ENCODE assay signal across 8 cellular contexts in the genomic region with DNA sequence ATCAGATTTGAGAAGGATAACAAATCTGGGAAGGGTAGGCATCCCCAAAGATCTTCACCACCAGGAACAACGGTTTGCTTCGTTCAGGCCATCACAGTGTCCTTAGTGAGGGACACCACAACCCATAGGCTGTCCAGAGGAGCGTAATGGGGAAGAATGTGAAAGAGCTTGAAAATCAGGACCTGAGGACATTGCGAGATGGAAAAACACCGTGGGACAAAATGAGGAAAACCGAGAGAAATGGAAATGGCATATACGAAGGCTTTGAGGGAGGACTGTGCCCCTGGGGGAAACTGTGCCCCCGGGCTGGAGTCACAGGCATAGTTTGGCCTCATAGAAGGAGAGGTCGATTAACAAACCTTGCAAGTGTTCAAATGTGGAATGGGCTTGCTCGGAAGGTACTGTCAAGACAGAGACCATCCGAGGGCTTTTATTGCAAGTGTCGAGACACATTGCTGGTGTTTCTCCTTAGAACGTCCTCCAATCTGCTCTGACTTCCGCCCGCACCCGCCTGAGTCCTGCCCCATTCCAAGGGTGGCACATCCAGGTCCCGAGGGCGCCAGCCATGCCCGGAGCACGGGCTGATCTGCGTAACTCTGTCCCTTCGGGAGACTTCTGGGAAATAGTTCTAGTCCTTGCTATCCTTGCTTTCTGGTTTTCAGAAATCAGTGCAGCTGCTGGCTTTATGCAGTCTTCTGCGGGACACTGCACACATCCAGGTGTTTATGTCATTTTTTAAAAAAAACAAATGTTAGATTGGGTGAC. TPM values are rescaled to one million over a fixed set of nuclear protein-coding genes. Genes with fewer than 3 reads are reported as not detected.
A peak's percentile ranks its signal among the peaks of the same experiment; 100 is the strongest.
DNase-seq lines count a peak whose midpoint lies in the region; ATAC-seq and TF ChIP-seq lines count a peak whose summit lies in the region.

No MANE protein-coding gene starts in this region.

- intact Hi-C loops in vagina (cut with DNase I) = no loop called here

- H2AFZ ChIP-seq in neural progenitor cell (replicated peaks) = peak overlapping the region; percentile 95

- peak overlapping the region; percentile 98 for H3K4me2 ChIP-seq in neural progenitor cell

- H3K4me1 ChIP-seq in neural progenitor cell (peaks cover 11% of the 10 kb centered on the region), vagina (peaks cover 18% of the 10 kb centered on the region)

- peaks cover 19% of the 10 kb centered on the region for H3F3A ChIP-seq in neural progenitor cell (ENCODE audit: low read depth)

- H3K9me3 ChIP-seq in neural progenitor cell (ENCODE audit: low read depth) = no peaks in the 10 kb centered on the region
- no peaks in the 10 kb centered on the region for H3K9me3 ChIP-seq in vagina

- H3K27ac ChIP-seq in neural progenitor cell (no peak overlapping the region), vagina (peak overlapping the region; percentile 97)

- peaks cover 5% of the 10 kb centered on the region for H3K36me3 Mint-ChIP-seq in neural progenitor cell

- no peak for TF ChIP-seq CTCF in neural progenitor cell (IDR thresholded peaks at IDR 0.05)
- TF ChIP-seq CTCF in vagina (IDR thresholded peaks at IDR 0.05) = no peak

- ATAC-seq in HG02759 (IDR thresholded peaks at IDR 0.05; ENCODE audit: unreplicated experiment) = peak; percentile 20

- H3K27me3 ChIP-seq in neural progenitor cell = peaks cover 33% of the 10 kb centered on the region
- no peaks in the 10 kb centered on the region for H3K27me3 ChIP-seq in vagina

- H4K20me1 ChIP-seq in neural progenitor cell (ENCODE audit: low read depth) = peaks cover 16% of the 10 kb centered on the region

- peak overlapping the region; percentile 65 for H3K4me3 ChIP-seq in neural progenitor cell
- peak overlapping the region; percentile 79 to 86 for H3K4me3 ChIP-seq in vagina

- peaks cover 15% of the 10 kb centered on the region for H3K4me1 Mint-ChIP-seq in neural progenitor cell

- H3K27me3 Mint-ChIP-seq in neural progenitor cell (ENCODE audit: insufficient read depth, low read depth) = peaks cover 5% of the 10 kb centered on the region

- peak overlapping the region; percentile 53 for H3K9ac ChIP-seq in neural progenitor cell

- H3K36me3 ChIP-seq in neural progenitor cell (no peaks in the 10 kb centered on the region), vagina (no peaks in the 10 kb centered on the region)

- no peak for TF ChIP-seq POLR2A in vagina (IDR thresholded peaks at IDR 0.05)

- peak overlapping the region; percentile 85 for H3K4me3 Mint-ChIP-seq in neural progenitor cell

- DNase-seq in DMS79 treated with DMSO at 0.1 percent for 48 hours (lab: John Stamatoyannopoulos, UW) (peak; percentile 67), DMS79 (lab: John Stamatoyannopoulos, UW) (no peak), NCI-H510A treated with DMSO at 0.1 percent for 48 hours (lab: John Stamatoyannopoulos, UW) (peak; percentile 60), germinal center (ENCODE audit: low spot score) (peak; percentile 24), neural progenitor cell (ENCODE audit: low spot score) (peak; percentile 28), vagina (ENCODE audit: extremely low spot score in 2 of 2) (peak in 1 of 2 donors; percentile 91)
- peak; percentile 9 for DNase-seq in activated T-helper 9 cell treated with anti-CD3 and anti-CD28 coated beads, Interleukin-2, amount 50 U/mL, for 16 hours (ENCODE audit: low read depth)

- H3K79me2 ChIP-seq in neural progenitor cell (ENCODE audit: low read depth) = peaks cover 36% of the 10 kb centered on the region

- H3K9me3 Mint-ChIP-seq in neural progenitor cell = peaks cover 4% of the 10 kb centered on the region

- peak overlapping the region; percentile 50 for H3K27ac Mint-ChIP-seq in neural progenitor cell

RNA-seq across cellular contexts. Expression of gene PALS1, which starts 0.9 kb away (rescaled TPM):
- 28.2 and 47.0 TPM in 2 replicates for total RNA-seq in neural progenitor cell (ENCODE audit: low replicate concordance)
- total RNA-seq in vagina = 20.6 TPM

RNA-seq across cellular contexts. Expression of gene GARIN2, which starts 51.1 kb away (rescaled TPM):
- not detected in 2 replicates for total RNA-seq in neural progenitor cell (ENCODE audit: low replicate concordance)
- not detected for total RNA-seq in vagina
